ENCODE assay signal across 8 cellular contexts in genomic region chrX:47217121-47217851, GRCh38. TPM values are rescaled to one million over a fixed set of nuclear protein-coding genes. Genes with fewer than 3 reads are reported as not detected.
DNase-seq lines count a peak whose midpoint lies in the region; FAIRE-seq and TF ChIP-seq lines count a peak whose summit lies in the region.

No MANE protein-coding gene starts in this region.

- peaks cover 31% of the 10 kb centered on the region for H3K4me1 ChIP-seq in osteoblast (ENCODE audit: insufficient read depth, low read length)

- no peaks in the 10 kb centered on the region for H3K27me3 Mint-ChIP-seq in activated T-cell treated with anti-CD3 and anti-CD28 coated beads, Interleukin-2, amount 50 U/mL, for 24 hours

- peaks cover 44% of the 10 kb centered on the region for H3K4me1 Mint-ChIP-seq in activated T-cell treated with anti-CD3 and anti-CD28 coated beads, Interleukin-2, amount 50 U/mL, for 24 hours (ENCODE audit: low read depth)

- H3K27me3 ChIP-seq in MG63, result no peaks in the 10 kb centered on the region
- no peaks in the 10 kb centered on the region for H3K27me3 ChIP-seq in osteoblast (ENCODE audit: insufficient read depth, low read length)

- peak overlapping the region; percentile 90 for H3K4me3 Mint-ChIP-seq in activated T-cell treated with anti-CD3 and anti-CD28 coated beads, Interleukin-2, amount 50 U/mL, for 24 hours

- H4K20me1 ChIP-seq in osteoblast (ENCODE audit: insufficient read depth, low read length), result peaks cover 64% of the 10 kb centered on the region

- TF ChIP-seq CTCF in fibroblast of pulmonary artery (IDR thresholded peaks at IDR 0.05; ENCODE audit: low read length, missing control alignments) (no peak), osteoblast (IDR thresholded peaks at IDR 0.05; ENCODE audit: extremely low read depth, low read depth, low read length) (no peak)

- peak overlapping the region; percentile 88 for H3K27ac ChIP-seq in osteoblast (ENCODE audit: low read depth, low read length)

- peaks cover 40% of the 10 kb centered on the region for H3K79me2 ChIP-seq in osteoblast (ENCODE audit: insufficient read depth, low read length)

- peaks cover 79% of the 10 kb centered on the region for H3K36me3 Mint-ChIP-seq in activated T-cell treated with anti-CD3 and anti-CD28 coated beads, Interleukin-2, amount 50 U/mL, for 24 hours (ENCODE audit: low read depth)

- FAIRE-seq in H54 (lab: Jason Lieb, UNC), result no peak

- H3K4me3 ChIP-seq in MG63 (peak overlapping the region; percentile 25), fibroblast of pulmonary artery (replicated peaks; ENCODE audit: low read depth, low read length) (peak overlapping the region; percentile 25), osteoblast (ENCODE audit: insufficient read depth, low read length) (peak overlapping the region; percentile 84)

- no peaks in the 10 kb centered on the region for H3K9me3 Mint-ChIP-seq in activated T-cell treated with anti-CD3 and anti-CD28 coated beads, Interleukin-2, amount 50 U/mL, for 24 hours

- DNase-seq in DMS53 (lab: John Stamatoyannopoulos, UW), result peak; percentile 86
- DNase-seq in MG63, result peak; percentile 70
- no peak for DNase-seq in activated T-cell treated with anti-CD3 and anti-CD28 coated beads, Interleukin-2, amount 50 U/mL, for 24 hours
- DNase-seq in fibroblast of pulmonary artery (ENCODE audit: low read depth), result peak; percentile 53
- peak; percentile 93 for DNase-seq in osteoblast (ENCODE audit: insufficient read length, low spot score, missing footprints)
- DNase-seq in H54 (ENCODE audit: insufficient read length, low spot score), result no peak
- DNase-seq in cerebellum (ENCODE audit: low spot score), result no peak
- DNase-seq in NCI-H345 treated with DMSO at 0.1 percent for 48 hours (lab: John Stamatoyannopoulos, UW; ENCODE audit: unreplicated experiment), result no peak

- H3K9me3 ChIP-seq in MG63, result no peaks in the 10 kb centered on the region
- H3K9me3 ChIP-seq in osteoblast (ENCODE audit: low read depth, low read length), result no peaks in the 10 kb centered on the region

- H3K27ac Mint-ChIP-seq in activated T-cell treated with anti-CD3 and anti-CD28 coated beads, Interleukin-2, amount 50 U/mL, for 24 hours, result peak overlapping the region; percentile 99

- H2AFZ ChIP-seq in osteoblast (ENCODE audit: low read length), result no peak overlapping the region

- H3K36me3 ChIP-seq in MG63, result peaks cover 18% of the 10 kb centered on the region
- peaks cover 40% of the 10 kb centered on the region for H3K36me3 ChIP-seq in osteoblast (ENCODE audit: insufficient read depth, low read length)

- TF ChIP-seq POLR2A in H54 (IDR thresholded peaks at IDR 0.05; ENCODE audit: low read depth, low read length), result no peak

- H3K4me2 ChIP-seq in osteoblast (ENCODE audit: insufficient read depth, low read length), result peak overlapping the region; percentile 92

RNA-seq across cellular contexts. Expression of gene CDK16, which starts 1.2 kb away (rescaled TPM):
- total RNA-seq in MG63 (2014; rRNA removed; shearing (Covaris generic); ENCODE audit: low replicate concordance), result 38.2 and 71.2 TPM in 2 replicates
- total RNA-seq in osteoblast, result 61.2 and 65.4 TPM in 2 replicates
- 57.0 TPM for total RNA-seq in cerebellum

RNA-seq across cellular contexts. Expression of gene USP11, which starts 15.5 kb away (rescaled TPM):
- 16.0 and 16.2 TPM in 2 replicates for total RNA-seq in MG63 (2014; rRNA removed; shearing (Covaris generic); ENCODE audit: low replicate concordance)
- total RNA-seq in osteoblast, result 28.2 and 31.8 TPM in 2 replicates
- total RNA-seq in cerebellum, result 81.1 TPM

RNA-seq across cellular contexts. Expression of gene UBA1, which starts 23.7 kb away (rescaled TPM):
- total RNA-seq in MG63 (2014; rRNA removed; shearing (Covaris generic); ENCODE audit: low replicate concordance), result 108 and 121 TPM in 2 replicates
- total RNA-seq in osteoblast (142 and 150 TPM in 2 replicates), cerebellum (112 TPM)

Comparison
In these comparisons a context has a peak if more than half of its experiments do, and no peak if none do; other contexts are left out.
1. DNase-seq: peak in DMS53 (single experiment), MG63 (single experiment), fibroblast of pulmonary artery (single experiment) and osteoblast (single experiment); none in activated T-cell treated with anti-CD3 and anti-CD28 coated beads, Interleukin-2, amount 50 U/mL, for 24 hours (single experiment), H54 (single experiment), cerebellum (single experiment) and NCI-H345 treated with DMSO at 0.1 percent for 48 hours (single experiment).
2. H3K4me3 ChIP-seq: peak in every context shown above with its lines; median percentile 84 in osteoblast; 25 in MG63; 25 in fibroblast of pulmonary artery.